ENCODE assay signal across 17 cellular contexts in genomic region chr3:177213806-177214528, GRCh38. TPM values are rescaled to one million over a fixed set of nuclear protein-coding genes. Genes with fewer than 3 reads are reported as not detected.
DNase-seq lines count a peak whose midpoint lies in the region; FAIRE-seq and TF ChIP-seq lines count a peak whose summit lies in the region.
"Had no signal": no experiment of that assay in that cellular context is flagged by ENCODE, and none has a peak within 500 bp of the region (broad histone marks: within the 10 kb centered on the region; RNA-seq: fewer than 3 reads in every experiment).

No MANE protein-coding gene starts in this region.

- H3K79me2 ChIP-seq in hepatocyte (no peaks in the 10 kb centered on the region), osteoblast (ENCODE audit: insufficient read depth, low read length) (no peaks in the 10 kb centered on the region)

- no peaks in the 10 kb centered on the region for H3K9me3 ChIP-seq in hepatocyte (ENCODE audit: low read depth)
- no peaks in the 10 kb centered on the region for H3K9me3 ChIP-seq in osteoblast (ENCODE audit: low read depth, low read length)
- no peaks in the 10 kb centered on the region for H3K9me3 ChIP-seq in right atrium auricular region
- H3K9me3 ChIP-seq: HAP-1 had no signal

- H2AFZ ChIP-seq in hepatocyte (no peak overlapping the region), osteoblast (ENCODE audit: low read length) (no peak overlapping the region)

- H3K4me3 ChIP-seq in hepatocyte, result no peak overlapping the region
- H3K4me3 ChIP-seq in osteoblast (ENCODE audit: insufficient read depth, low read length), result no peak overlapping the region
- no peak overlapping the region for H3K4me3 ChIP-seq in right atrium auricular region
- H3K4me3 ChIP-seq: HAP-1, SK-N-MC had no signal

- H3K4me1 ChIP-seq in hepatocyte (ENCODE audit: insufficient read depth), result peaks cover 6% of the 10 kb centered on the region
- peaks cover 6% of the 10 kb centered on the region for H3K4me1 ChIP-seq in osteoblast (ENCODE audit: insufficient read depth, low read length)
- H3K4me1 ChIP-seq in right atrium auricular region, result no peaks in the 10 kb centered on the region
- H3K4me1 ChIP-seq: HAP-1 had no signal

- no peak for TF ChIP-seq CTCF in hepatocyte (IDR thresholded peaks at IDR 0.05; ENCODE audit: poor library complexity)
- TF ChIP-seq CTCF in osteoblast (IDR thresholded peaks at IDR 0.05; ENCODE audit: extremely low read depth, low read depth, low read length), result no peak
- no peak for TF ChIP-seq CTCF in right atrium auricular region (IDR thresholded peaks at IDR 0.05)

- H3K36me3 ChIP-seq in hepatocyte (replicated peaks; ENCODE audit: insufficient read depth, low read depth) (no peaks in the 10 kb centered on the region), osteoblast (ENCODE audit: insufficient read depth, low read length) (no peaks in the 10 kb centered on the region), right atrium auricular region (no peaks in the 10 kb centered on the region)
- H3K36me3 ChIP-seq: HAP-1 had no signal

- H4K20me1 ChIP-seq in hepatocyte (ENCODE audit: insufficient read depth, poor library complexity, severe bottlenecking), result no peaks in the 10 kb centered on the region
- H4K20me1 ChIP-seq in osteoblast (ENCODE audit: insufficient read depth, low read length), result no peaks in the 10 kb centered on the region

- FAIRE-seq in RCC 7860 (lab: Jason Lieb, UNC), result no peak
- no peak for FAIRE-seq in GM19239 (lab: Jason Lieb, UNC)

- DNase-seq in EH (ENCODE audit: low read depth) (peak; percentile 37), RCC 7860 (ENCODE audit: low spot score) (peak; percentile 33), hepatocyte (ENCODE audit: low spot score) (no peak), osteoblast (ENCODE audit: insufficient read length, low spot score, missing footprints) (peak; percentile 86), H4 (ENCODE audit: low spot score) (no peak), GM19239 (ENCODE audit: insufficient read length, low spot score) (no peak), right atrium auricular region (ENCODE audit: low spot score) (no peak)
- no peak for DNase-seq in activated effector memory CD4-positive, alpha-beta T cell treated with anti-CD3 and anti-CD28 coated beads, Interleukin-2, amount 50 U/mL, for 16 hours
- DNase-seq: COR-L47, DMS153, KG1, NCI-H1048, NCI-H1436 treated with DMSO at 0.1 percent for 48 hours, NCI-H510A treated with DMSO at 0.1 percent for 48 hours, Right ventricle myocardium superior had no signal

- H3K27me3 ChIP-seq in hepatocyte, result no peaks in the 10 kb centered on the region
- no peaks in the 10 kb centered on the region for H3K27me3 ChIP-seq in osteoblast (ENCODE audit: insufficient read depth, low read length)
- H3K27me3 ChIP-seq in right atrium auricular region, result no peaks in the 10 kb centered on the region

- no peaks in the 10 kb centered on the region for H3K9me2 ChIP-seq in hepatocyte (replicated peaks; ENCODE audit: insufficient read depth)

- WGBS in hepatocyte (ENCODE audit: low lambda C conversion rate, missing lambda C conversion rate), result 76% methylated on average over 7 of the region's 7 CpGs

- H3K4me2 ChIP-seq in hepatocyte, result no peak overlapping the region
- no peak overlapping the region for H3K4me2 ChIP-seq in osteoblast (ENCODE audit: insufficient read depth, low read length)

- H3K27ac ChIP-seq in hepatocyte, result peak overlapping the region; percentile 31
- H3K27ac ChIP-seq in osteoblast (ENCODE audit: low read depth, low read length), result no peak overlapping the region
- H3K27ac ChIP-seq in right atrium auricular region, result no peak overlapping the region
- H3K27ac ChIP-seq: SK-N-MC had no signal

RNA-seq across cellular contexts. Expression of gene TBL1XR1, which starts 16.7 kb away (rescaled TPM):
- total RNA-seq in hepatocyte (122 and 165 TPM in 2 replicates), osteoblast (278 and 297 TPM in 2 replicates), right atrium auricular region (10 to 100 TPM; 68.2 to 79.9 TPM)
- 30.2 and 30.4 TPM in 2 replicates for polyA plus RNA-seq in hepatocyte
- total RNA-seq in H4 (2014; rRNA removed; shearing (Covaris generic)), result 102 and 118 TPM in 2 replicates

Comparison
In these comparisons a context has a peak if more than half of its experiments do, and no peak if none do; other contexts are left out.
1. DNase-seq: peak in EH (single experiment), RCC 7860 (single experiment) and osteoblast (single experiment); none in hepatocyte (single experiment), H4 (single experiment), GM19239 (single experiment), right atrium auricular region (single experiment) and activated effector memory CD4-positive, alpha-beta T cell treated with anti-CD3 and anti-CD28 coated beads, Interleukin-2, amount 50 U/mL, for 16 hours (single experiment).